Comparison of ENCODE assay signal across 32 cellular contexts in genomic region chr12:63066782-63067181, GRCh38.
DNase-seq lines count a peak whose midpoint lies in the region; ATAC-seq, FAIRE-seq and TF ChIP-seq lines count a peak whose summit lies in the region.
"Had no signal": no experiment of that assay in that cellular context is flagged by ENCODE, and none has a peak within 500 bp of the region (broad histone marks: within the 10 kb centered on the region; RNA-seq: fewer than 3 reads in every experiment).

No MANE protein-coding gene starts in this region.

- H3K4me2 ChIP-seq in mesendoderm (ENCODE audit: low read length): no peak overlapping the region

- no peak overlapping the region for H3K4me3 ChIP-seq in mesendoderm (ENCODE audit: low read length)
- H3K4me3 ChIP-seq: adrenal gland, left ventricle myocardium inferior, ovary, SJCRH30, spleen, suprapubic skin had no signal

- no CpG with 5 or more reads among the region's 4 CpGs for WGBS in mesendoderm (ENCODE audit: extremely low coverage, insufficient coverage, low lambda C conversion rate)

- no peak overlapping the region for H3K23ac ChIP-seq in mesendoderm (ENCODE audit: low read length)

- ATAC-seq in stimulated activated naive CD8-positive, alpha-beta T cell treated with anti-CD3 and anti-CD28 coated beads, Interleukin-15, Interleukin-2, amounts not matched to agents 100 U/mL and 50 U/mL, for 24 hours: no peak
- ATAC-seq: effector memory CD8-positive, alpha-beta T cell; esophagus mucosa; HCT116; naive thymus-derived CD4-positive, alpha-beta T cell; right cardiac atrium had no signal

- no peak overlapping the region for H2BK120ac ChIP-seq in mesendoderm (ENCODE audit: low read depth, low read length)

- H2BK15ac ChIP-seq in mesendoderm (replicated peaks; ENCODE audit: low read depth): no peak overlapping the region

- no peak overlapping the region for H2AK5ac ChIP-seq in mesendoderm (ENCODE audit: low read length)

- no peaks in the 10 kb centered on the region for H3K79me2 ChIP-seq in mesendoderm (ENCODE audit: control insufficient read depth, insufficient read depth, low read length)

- peak overlapping the region; percentile 65 for H4K8ac ChIP-seq in mesendoderm (ENCODE audit: low read depth, low read length)

- H3K9ac ChIP-seq in mesendoderm (ENCODE audit: low read length): no peak overlapping the region

- H3K4me1 ChIP-seq in mesendoderm (ENCODE audit: control insufficient read depth, low read depth, low read length): no peaks in the 10 kb centered on the region
- H3K4me1 ChIP-seq: adrenal gland, spleen, suprapubic skin had no signal

- no peaks in the 10 kb centered on the region for H3K79me1 ChIP-seq in mesendoderm (ENCODE audit: low read length)

- DNase-seq in NCI-H1105 treated with DMSO at 0.1 percent for 48 hours (lab: John Stamatoyannopoulos, UW) (peak; percentile 13), NCI-H1105 (lab: John Stamatoyannopoulos, UW) (no peak), NCI-H146 treated with DMSO at 0.1 percent for 48 hours (lab: John Stamatoyannopoulos, UW; ENCODE audit: unreplicated experiment) (peak; percentile 58), SK-N-DZ (ENCODE audit: low spot score) (peak; percentile 24), mesendoderm (peak; percentile 29), D721Med (ENCODE audit: insufficient read length, low spot score) (no peak), NCI-H2081 treated with DMSO at 0.1 percent for 48 hours (lab: John Stamatoyannopoulos, UW) (no peak)
- DNase-seq in stimulated activated naive CD8-positive, alpha-beta T cell treated with anti-CD3 and anti-CD28 coated beads, Interleukin-15, Interleukin-2, amounts not matched to agents 100 U/mL and 50 U/mL, for 24 hours: no peak
- DNase-seq: activated CD4-positive, alpha-beta T cell treated with anti-CD3 and anti-CD28 coated beads for 1 hour; activated CD8-positive, alpha-beta memory T cell treated with anti-CD3 and anti-CD28 coated beads for 24 hours; activated T-cell treated with anti-CD3 and anti-CD28 coated beads, Interleukin-2, amount 50 U/mL, for 24 hours; adrenal gland; CD8-positive, alpha-beta memory T cell; DND-41; effector memory CD8-positive, alpha-beta T cell; foreskin melanocyte; hippocampal formation; IMR-90; left ventricle myocardium inferior; naive thymus-derived CD4-positive, alpha-beta T cell; NCI-H1694; right cardiac atrium; SJCRH30; spleen; stimulated activated CD4-positive, alpha-beta T cell treated with anti-CD3 and anti-CD28 coated beads, Interleukin-4, amount 100 ng/mL, for 1 hour had no signal

- no peak overlapping the region for H4K5ac ChIP-seq in mesendoderm (ENCODE audit: low read length)

- no peak overlapping the region for H3K27ac ChIP-seq in mesendoderm (ENCODE audit: low read depth, low read length)
- H3K27ac ChIP-seq: adrenal gland, left ventricle myocardium inferior, ovary, SJCRH30, spleen, suprapubic skin had no signal

- peaks cover 2% of the 10 kb centered on the region for H3K27me3 ChIP-seq in mesendoderm (ENCODE audit: insufficient read depth, low read length, poor library complexity)
- H3K27me3 ChIP-seq: adrenal gland, ovary, SJCRH30, suprapubic skin had no signal

- H2BK5ac ChIP-seq in mesendoderm (ENCODE audit: low read length): no peak overlapping the region

- TF ChIP-seq CTCF in D721Med (IDR thresholded peaks at IDR 0.05; ENCODE audit: insufficient read depth, missing control alignments): no peak

- H3K18ac ChIP-seq in mesendoderm (ENCODE audit: low read length): no peak overlapping the region

- H3K4ac ChIP-seq in mesendoderm (ENCODE audit: low read depth, low read length): no peak overlapping the region

- FAIRE-seq in D721Med (lab: Jason Lieb, UNC): no peak
- FAIRE-seq: GM12892, RCC 7860, TTC549 had no signal

- no peaks in the 10 kb centered on the region for H3K36me3 ChIP-seq in mesendoderm (ENCODE audit: control insufficient read depth, insufficient read depth, low read length)
- H3K36me3 ChIP-seq: adrenal gland, left ventricle myocardium inferior, ovary, SJCRH30, spleen, suprapubic skin had no signal

- no peak overlapping the region for H3K56ac ChIP-seq in mesendoderm (ENCODE audit: low read length)

Comparison
In these comparisons a context has a peak if more than half of its experiments do, and no peak if none do; other contexts are left out.
1. DNase-seq: peak in NCI-H1105 treated with DMSO at 0.1 percent for 48 hours (single experiment), NCI-H146 treated with DMSO at 0.1 percent for 48 hours (single experiment), SK-N-DZ (single experiment) and mesendoderm (single experiment); none in NCI-H1105 (single experiment), stimulated activated naive CD8-positive, alpha-beta T cell treated with anti-CD3 and anti-CD28 coated beads, Interleukin-15, Interleukin-2, amounts not matched to agents 100 U/mL and 50 U/mL, for 24 hours (single experiment), D721Med (single experiment) and NCI-H2081 treated with DMSO at 0.1 percent for 48 hours (single experiment).